In the genomic region with DNA sequence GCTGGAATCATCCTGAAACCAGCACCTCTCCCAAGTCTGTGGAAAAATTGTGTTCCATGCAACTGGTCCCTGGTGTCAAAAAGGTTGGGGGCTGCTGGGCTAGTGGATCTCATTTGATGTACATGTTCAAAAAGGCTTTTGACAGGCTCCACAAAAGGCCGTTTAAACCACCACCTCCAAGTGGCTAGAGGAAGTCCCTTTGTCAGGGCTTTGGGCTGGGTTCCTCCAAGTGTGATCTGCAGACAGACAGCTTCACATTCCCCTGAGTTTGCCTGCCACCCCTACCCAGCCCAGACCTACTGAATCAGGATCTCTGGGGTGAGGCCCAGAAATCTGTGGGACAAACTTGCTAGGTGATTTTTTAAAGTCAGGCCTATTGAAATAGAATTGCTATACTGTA, we compare ENCODE assay signal across 1 cellular context.
TF ChIP-seq lines count a peak whose summit lies in the region.

No MANE protein-coding gene starts in this region.

TF ChIP-seq in GM23338, 12 proteins besides CTCF, POLR2A, EP300 and RAD21 (continued from another document):
- no peak for TF ChIP-seq ZNF462 (CRISPR knock-in tag; IDR thresholded peaks at IDR 0.05)
- TF ChIP-seq JUNB (IDR thresholded peaks at IDR 0.05; ENCODE audit: unreplicated experiment) = no peak
